In genomic region chr10:23095404-23095965, GRCh38 we compare ENCODE assay signal across 8 cellular contexts. TPM values are rescaled to one million over a fixed set of nuclear protein-coding genes. Genes with fewer than 3 reads are reported as not detected.
DNase-seq lines count a peak whose midpoint lies in the region; ATAC-seq and TF ChIP-seq lines count a peak whose summit lies in the region.

Gene MSRB2 (plus strand): TSS chr10:23095579. CDS start chr10:23095609, 30 bp downstream.

- 0 out of 2 replicates have a peak, but pooled peaks cover 6% of the 10 kb centered on the region for H3F3A ChIP-seq in GM23338 (replicated peaks; ENCODE audit: low read depth)
- H3F3A ChIP-seq in SK-N-SH (replicated peaks; ENCODE audit: insufficient read depth): peaks cover 10% of the 10 kb centered on the region

- peaks cover 20% of the 10 kb centered on the region; the same call in 2 of the 3 replicates for H3K9me3 Mint-ChIP-seq in GM23338
- no peaks in the 10 kb centered on the region for H3K9me3 Mint-ChIP-seq in activated naive CD4-positive, alpha-beta T cell treated with anti-CD3 and anti-CD28 coated beads, Interleukin-2, amount 50 U/mL, for 24 hours

- H3K36me3 ChIP-seq in GM23338 (ENCODE audit: insufficient read depth) (no peaks in the 10 kb centered on the region), SK-N-SH (replicated peaks in 1 of 2; ENCODE audit: control insufficient read depth in 1 of 2, insufficient read depth in 2 of 2, low read length in 1 of 2) (no peaks in the 10 kb centered on the region)

- H3K27ac ChIP-seq in GM23338 (ENCODE audit: low read depth) (peak within 1 kb of the TSS; percentile 82), SK-N-SH (ENCODE audit: low read depth in 2 of 2, low read length in 1 of 2) (peak within 1 kb of the TSS; percentile 60 to 95), temporal lobe (ENCODE audit: low read depth, low read length) (peak within 1 kb of the TSS; percentile 80)

- H3K4me3 Mint-ChIP-seq in GM23338: peak within 1 kb of the TSS; percentile 89
- peak within 1 kb of the TSS; percentile 92 for H3K4me3 Mint-ChIP-seq in activated naive CD4-positive, alpha-beta T cell treated with anti-CD3 and anti-CD28 coated beads, Interleukin-2, amount 50 U/mL, for 24 hours

- TF ChIP-seq CTCF in GM23338 (conservative IDR thresholded peaks at IDR 0.05; ENCODE audit: low read depth in 2 of 2): no peak
- no peak for TF ChIP-seq CTCF in SK-N-SH (IDR thresholded peaks at IDR 0.05)
- no peak for TF ChIP-seq CTCF in omental fat pad (IDR thresholded peaks at IDR 0.05)

- no peaks in the 10 kb centered on the region; the same call in 1 of the 2 replicates for H3K9me3 ChIP-seq in SK-N-SH

- H3K4me1 Mint-ChIP-seq in GM23338: peaks cover 32% of the 10 kb centered on the region
- peaks cover 45% of the 10 kb centered on the region for H3K4me1 Mint-ChIP-seq in activated naive CD4-positive, alpha-beta T cell treated with anti-CD3 and anti-CD28 coated beads, Interleukin-2, amount 50 U/mL, for 24 hours

- POLR2A ChIA-PET in SK-N-SH (lab: Yijun Ruan, JAX): no interaction called here

- H3K9ac ChIP-seq in SK-N-SH: peak within 1 kb of the TSS; percentile 95

- H3K27me3 ChIP-seq in GM23338 (ENCODE audit: insufficient read depth) (no peaks in the 10 kb centered on the region), SK-N-SH (ENCODE audit: insufficient read depth) (no peaks in the 10 kb centered on the region)

- peak within 1 kb of the TSS; percentile 91 for H3K27ac Mint-ChIP-seq in GM23338
- H3K27ac Mint-ChIP-seq in activated naive CD4-positive, alpha-beta T cell treated with anti-CD3 and anti-CD28 coated beads, Interleukin-2, amount 50 U/mL, for 24 hours: peak within 1 kb of the TSS; percentile 97

- no peak for TF ChIP-seq EP300 in SK-N-SH (IDR thresholded peaks at IDR 0.05; ENCODE audit: borderline replicate concordance in 1 of 2, low read depth in 1 of 2, low read length in 1 of 2)

- peak within 1 kb of the TSS; percentile 79 for H3K4me3 ChIP-seq in GM23338
- H3K4me3 ChIP-seq in SK-N-SH (ENCODE audit: low read depth in 2 of 2, low read length in 1 of 2): peak within 1 kb of the TSS; percentile 79 to 90

- peaks cover 8% of the 10 kb centered on the region for H3K27me3 Mint-ChIP-seq in GM23338 (ENCODE audit: insufficient read depth, low read depth, poor library complexity)
- no peaks in the 10 kb centered on the region for H3K27me3 Mint-ChIP-seq in activated naive CD4-positive, alpha-beta T cell treated with anti-CD3 and anti-CD28 coated beads, Interleukin-2, amount 50 U/mL, for 24 hours

- TF ChIP-seq RAD21 in SK-N-SH (IDR thresholded peaks at IDR 0.05; ENCODE audit: low read length): no peak

- H2AFZ ChIP-seq in GM23338 (peak within 1 kb of the TSS; percentile 92), SK-N-SH (ENCODE audit: low read depth) (peak within 1 kb of the TSS; percentile 97)

- H3K4me1 ChIP-seq in GM23338 (ENCODE audit: insufficient read depth) (peaks cover 35% of the 10 kb centered on the region), SK-N-SH (ENCODE audit: control insufficient read depth in 1 of 2, insufficient read depth in 2 of 2, low read depth in 1 of 2, low read length in 1 of 2) (peaks cover 4 to 13% of the 10 kb centered on the region in 2 experiments; a peak in 3 of 4 replicates)

- DNase-seq in ELR (ENCODE audit: low read depth): peak; percentile 95
- peak; percentile 98 for DNase-seq in GM23338 (ENCODE audit: low spot score)
- DNase-seq in LHCN-M2 (ENCODE audit: low read depth): peak; percentile 92
- DNase-seq in SK-N-SH: peak; percentile 96
- DNase-seq in glomerular visceral epithelial cell (ENCODE audit: extremely low spot score): peak; percentile 93
- DNase-seq in omental fat pad (ENCODE audit: low spot score): peak; percentile 75

- H3K79me2 ChIP-seq in GM23338 (replicated peaks; ENCODE audit: insufficient read depth) (no peaks in the 10 kb centered on the region; the same call in 1 of the 2 replicates), SK-N-SH (ENCODE audit: insufficient read depth) (peaks cover 33% of the 10 kb centered on the region)

- H3K9me2 ChIP-seq in GM23338 (ENCODE audit: insufficient read depth) (no peaks in the 10 kb centered on the region), SK-N-SH (no peaks in the 10 kb centered on the region)

- H4K20me1 ChIP-seq in GM23338 (replicated peaks; ENCODE audit: insufficient read depth) (no peaks in the 10 kb centered on the region), SK-N-SH (ENCODE audit: insufficient read depth) (no peaks in the 10 kb centered on the region)

- CTCF ChIA-PET in SK-N-SH (lab: Yijun Ruan, JAX): interaction anchor here (1.7 to 2.4 kb wide), 2 partner anchors 63 to 65 kb away, joined by 3 to 10 read pairs; no protein-coding TSS in a partner anchor

- WGBS in SK-N-SH (ENCODE audit: low lambda C conversion rate): 1% methylated on average over 9 of the region's 50 CpGs

- peak; percentile 85 for ATAC-seq in GM23338
- ATAC-seq in omental fat pad (ENCODE audit: low FRiP score): peak; percentile 88

- H3K36me3 Mint-ChIP-seq in GM23338 (ENCODE audit: low read depth): peaks cover 12% of the 10 kb centered on the region; the same call in 2 of the 3 replicates
- H3K36me3 Mint-ChIP-seq in activated naive CD4-positive, alpha-beta T cell treated with anti-CD3 and anti-CD28 coated beads, Interleukin-2, amount 50 U/mL, for 24 hours: peaks cover 2% of the 10 kb centered on the region

- H3K4me2 ChIP-seq in GM23338 (peak within 1 kb of the TSS; percentile 86), SK-N-SH (peak within 1 kb of the TSS; percentile 94)

TF ChIP-seq in GM23338, 12 proteins besides CTCF, POLR2A, EP300 and RAD21:
- TF ChIP-seq JUNB (IDR thresholded peaks at IDR 0.05; ENCODE audit: unreplicated experiment): no peak
- no peak for TF ChIP-seq STAT1 (IDR thresholded peaks at IDR 0.05; ENCODE audit: unreplicated experiment)
- no peak for TF ChIP-seq ZNF331 (CRISPR knock-in tag; IDR thresholded peaks at IDR 0.05; ENCODE audit: low read depth)
- TF ChIP-seq NANOG (IDR thresholded peaks at IDR 0.05; ENCODE audit: borderline replicate concordance): no peak
- TF ChIP-seq POLR2AphosphoS5 (IDR thresholded peaks at IDR 0.05; ENCODE audit: low read depth): peak; percentile 79

TF ChIP-seq in SK-N-SH, 30 proteins besides CTCF, POLR2A, EP300 and RAD21 (continues in another document):
- TF ChIP-seq ELF1 (IDR thresholded peaks at IDR 0.05) (no peak), CHD2 (IDR thresholded peaks at IDR 0.05; ENCODE audit: low read length, partially characterized antibody) (peak; percentile 94), USF1 (IDR thresholded peaks at IDR 0.05; ENCODE audit: borderline replicate concordance, low read depth) (no peak), YY1 (IDR thresholded peaks at IDR 0.05; ENCODE audit: low read depth) (peak; percentile 62; the same call in 1 of the 2 replicates), RXRA (IDR thresholded peaks at IDR 0.05; ENCODE audit: borderline replicate concordance, low read depth) (no peak), PBX3 (IDR thresholded peaks at IDR 0.05) (no peak), SMC3 (IDR thresholded peaks at IDR 0.05; ENCODE audit: low read depth, low read length) (no peak), RCOR1 (IDR thresholded peaks at IDR 0.05; ENCODE audit: low read length) (0 out of 2 replicates have a peak, but pooled peaks have one; percentile 23), IRF3 (IDR thresholded peaks at IDR 0.05; ENCODE audit: low read depth, low read length) (no peak), TCF12 (IDR thresholded peaks at IDR 0.05) (no peak), TAF1 (IDR thresholded peaks at IDR 0.05; ENCODE audit: borderline replicate concordance, low read depth, low read length) (peak; percentile 84; the same call in 1 of the 2 replicates), MEF2A (IDR thresholded peaks at IDR 0.05; ENCODE audit: borderline replicate concordance, low read depth) (no peak), FOXM1 (IDR thresholded peaks at IDR 0.05; ENCODE audit: low read depth) (no peak), FOXJ3 (CRISPR knock-in tag; IDR thresholded peaks at IDR 0.05) (no peak)

RNA-seq across cellular contexts. Expression of gene MSRB2, which starts in this region (rescaled TPM):
- 9.4 and 9.5 TPM in 2 replicates for total RNA-seq in GM23338 (2014; rRNA removed; shearing (Covaris generic))
- 33.7 and 34.6 TPM in 2 replicates for polyA plus RNA-seq in GM23338 (2016; fragmentation: Nextera tagmentation; extraction: Ambion mirVana)
- 18.9 and 23.7 TPM in 2 replicates for total RNA-seq in LHCN-M2 (2014; rRNA removed)
- polyA plus RNA-seq in LHCN-M2 (2012): 31.3 TPM
- polyA plus RNA-seq in SK-N-SH (2012; rRNA removed): 42.3 and 44.0 TPM in 2 replicates
- polyA plus RNA-seq in SK-N-SH (2012; cell fraction: cytosol; rRNA removed): 44.9 and 47.2 TPM in 2 replicates
- polyA plus RNA-seq in SK-N-SH (2012; cell fraction: nucleus; rRNA removed): 31.6 and 39.4 TPM in 2 replicates
- total RNA-seq in omental fat pad: 10 to 100 TPM; 16.5 to 31.4 (median 24.6) TPM
- total RNA-seq in temporal lobe: 16.0 TPM

Comparison
In these comparisons a context has a peak if more than half of its experiments do, and no peak if none do; other contexts are left out.
1. Peak in every context shown above with its lines: DNase-seq, ATAC-seq, H3K4me3 ChIP-seq and H3K27ac ChIP-seq.